ENCODE assay signal across 8 cellular contexts in the genomic region with DNA sequence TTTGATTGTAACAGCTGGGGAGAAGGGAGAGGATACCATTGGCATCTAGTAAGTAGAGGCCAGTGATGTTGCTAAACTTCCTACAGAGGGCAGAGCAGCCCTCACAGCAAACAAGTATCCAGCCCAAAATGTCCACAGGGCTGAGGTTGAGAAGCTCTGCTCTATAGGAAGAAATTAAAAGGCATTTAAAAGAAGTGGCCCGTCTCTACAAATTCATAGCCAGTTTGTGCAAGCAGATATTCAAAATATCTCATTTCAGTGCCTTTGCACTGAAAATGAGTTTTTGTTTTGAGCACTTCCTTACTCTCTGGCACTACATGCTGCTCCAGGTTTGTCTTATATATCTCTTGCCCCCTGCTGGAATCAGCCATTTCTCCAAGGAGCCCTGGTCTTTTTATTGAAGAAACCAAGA.
DNase-seq lines count a peak whose midpoint lies in the region; ATAC-seq and TF ChIP-seq lines count a peak whose summit lies in the region.

No MANE protein-coding gene starts in this region.

- intact Hi-C loops in Caco-2 (cut with micrococcal nuclease; ENCODE audit: unreplicated experiment): loop anchor here (1.0 kb wide), 3 partner anchors 125 to 274 kb away; no protein-coding TSS in a partner anchor

- no peaks in the 10 kb centered on the region for H3K9me3 ChIP-seq in Caco-2
- H3K9me3 ChIP-seq in OCI-LY3 (ENCODE audit: insufficient read depth, low read length): no peaks in the 10 kb centered on the region

- H3K4me3 ChIP-seq in Caco-2 (ENCODE audit: low read depth, low read length) (no peak overlapping the region), HFF-Myc (replicated peaks; ENCODE audit: low read depth, low read length) (no peak overlapping the region), OCI-LY3 (ENCODE audit: low read length) (no peak overlapping the region)

- H4K20me1 ChIP-seq in OCI-LY3 (ENCODE audit: insufficient read depth, low read length): no peaks in the 10 kb centered on the region

- BruUV-seq in Caco-2 (replicated peaks; lab: Mats Ljungman, UMichigan): no TSS peak

- POLR2A ChIA-PET in Caco-2 (lab: Charles Lee): no interaction called here

- TF ChIP-seq CTCF in Caco-2 (IDR thresholded peaks at IDR 0.05; ENCODE audit: insufficient read depth in 1 of 2, low read depth in 1 of 2, low read length in 1 of 2, severe bottlenecking in 1 of 2, unreplicated experiment in 1 of 2) (peak; percentile 51 to 64), HFF-Myc (IDR thresholded peaks at IDR 0.05; ENCODE audit: low read depth, low read length, missing control alignments) (peak; percentile 54), OCI-LY3 (IDR thresholded peaks at IDR 0.05; ENCODE audit: low read depth, low read length) (peak; percentile 61), osteocyte (IDR thresholded peaks at IDR 0.05) (peak; percentile 71)

- H3K9me3 Mint-ChIP-seq in Caco-2 (ENCODE audit: unreplicated experiment) (no peaks in the 10 kb centered on the region), osteocyte (ENCODE audit: unreplicated experiment) (no peaks in the 10 kb centered on the region)

- H3K79me2 ChIP-seq in OCI-LY3 (ENCODE audit: low read length): no peaks in the 10 kb centered on the region

- H3K4me3 Mint-ChIP-seq in Caco-2 (ENCODE audit: unreplicated experiment): no peak overlapping the region
- no peak overlapping the region for H3K4me3 Mint-ChIP-seq in osteocyte (ENCODE audit: unreplicated experiment)

- H3K4me1 Mint-ChIP-seq in Caco-2 (ENCODE audit: low read depth, unreplicated experiment) (no peaks in the 10 kb centered on the region), osteocyte (ENCODE audit: unreplicated experiment) (peaks cover 2% of the 10 kb centered on the region)

- DNase-seq in Caco-2 (peak in 1 of 2 experiments; percentile 20), HFF-Myc (ENCODE audit: extremely low read depth, low read depth) (peak; percentile 3), fibroblast of gingiva (ENCODE audit: low read depth) (peak; percentile 65), osteocyte (ENCODE audit: extremely low spot score, unreplicated experiment) (no peak), middle frontal gyrus (ENCODE audit: extremely low spot score, low spot score) (no peak)
- DNase-seq in activated CD4-positive, CD25-positive, alpha-beta regulatory T cell treated with anti-CD3 and anti-CD28 coated beads, Interleukin-2, amount 50 U/mL, for 72 hours: no peak

- no peaks in the 10 kb centered on the region for H3K27me3 ChIP-seq in Caco-2 (replicated peaks; ENCODE audit: control insufficient read depth, insufficient read depth, low read length)
- H3K27me3 ChIP-seq in OCI-LY3 (ENCODE audit: low read depth, low read length): no peaks in the 10 kb centered on the region

- no peaks in the 10 kb centered on the region for H3K4me1 ChIP-seq in Caco-2
- H3K4me1 ChIP-seq in OCI-LY3 (ENCODE audit: low read length): peaks cover 18% of the 10 kb centered on the region

- no peak overlapping the region for H3K27ac ChIP-seq in OCI-LY3 (ENCODE audit: low read length)

- no peak for ATAC-seq in HG03175 (IDR thresholded peaks at IDR 0.05; ENCODE audit: unreplicated experiment)

- CTCF ChIA-PET in Caco-2 (lab: Charles Lee): interaction anchor here (1.1 kb wide), 1 partner anchor 473 kb away, joined by 5 read pairs; no protein-coding TSS in a partner anchor

- H3K27ac Mint-ChIP-seq in Caco-2 (ENCODE audit: unreplicated experiment) (no peak overlapping the region), osteocyte (ENCODE audit: unreplicated experiment) (no peak overlapping the region)

- H3K36me3 Mint-ChIP-seq in Caco-2 (ENCODE audit: insufficient read depth, unreplicated experiment) (no peaks in the 10 kb centered on the region), osteocyte (ENCODE audit: unreplicated experiment) (no peaks in the 10 kb centered on the region)

- peak overlapping the region; percentile 40; the same call in 1 of the 2 replicates for H3K4me2 ChIP-seq in OCI-LY3 (ENCODE audit: low read length)

- H3K27me3 Mint-ChIP-seq in Caco-2 (ENCODE audit: insufficient read depth, unreplicated experiment) (no peaks in the 10 kb centered on the region), osteocyte (ENCODE audit: unreplicated experiment) (no peaks in the 10 kb centered on the region)

- no peak overlapping the region for H2AFZ ChIP-seq in OCI-LY3 (ENCODE audit: low read depth, low read length)

- H3K9ac ChIP-seq in OCI-LY3 (ENCODE audit: low read length): no peak overlapping the region

- H3K36me3 ChIP-seq in Caco-2 (ENCODE audit: control insufficient read depth, insufficient read depth, low read length): no peaks in the 10 kb centered on the region
- no peaks in the 10 kb centered on the region for H3K36me3 ChIP-seq in OCI-LY3 (replicated peaks; ENCODE audit: low read depth, low read length)

Comparison
In these comparisons a context has a peak if more than half of its experiments do, and no peak if none do; other contexts are left out.
1. DNase-seq: peak in HFF-Myc (single experiment) and fibroblast of gingiva (single experiment); none in osteocyte (single experiment), middle frontal gyrus (single experiment) and activated CD4-positive, CD25-positive, alpha-beta regulatory T cell treated with anti-CD3 and anti-CD28 coated beads, Interleukin-2, amount 50 U/mL, for 72 hours (single experiment).
2. Peak in every context shown above with its lines, with median percentiles within 50 percentile points of each other: CTCF ChIP-seq.